Comparison of ENCODE assay signal across 22 cellular contexts in genomic region chr12:68853396-68854077, GRCh38.
"Had no signal": no experiment of that assay in that cellular context is flagged by ENCODE, and none has a peak within 500 bp of the region (broad histone marks: within the 10 kb centered on the region; RNA-seq: fewer than 3 reads in every experiment).

No MANE protein-coding gene starts in this region.

- H3K27ac ChIP-seq: colonic mucosa, foreskin keratinocyte, hepatocyte, neural progenitor cell, parathyroid adenoma, psoas muscle, tibial artery, upper lobe of left lung, uterus had no signal

- H3K4me3 ChIP-seq: colonic mucosa, hepatocyte, lung, neural progenitor cell, psoas muscle, tibial artery, upper lobe of left lung, uterus had no signal

- H3K36me3 Mint-ChIP-seq: natural killer cell treated with Interleukin-12 subunit alpha and Interleukin-12 subunit beta and Interleukin-15 and Interleukin-18, amount 100 ng/mL, for 72 hours; neural progenitor cell had no signal

- H3K4me1 ChIP-seq: colonic mucosa, foreskin keratinocyte, neural progenitor cell, parathyroid adenoma, psoas muscle, tibial artery, upper lobe of left lung, uterus had no signal

- DNase-seq: colonic mucosa; dermis blood vessel endothelial cell; erythroblast; foreskin keratinocyte; kidney; left cardiac atrium; left ventricle myocardium superior; mesenchymal stem cell; midbrain; occipital lobe; psoas muscle; retina; stimulated activated naive CD4-positive, alpha-beta T cell treated with Interleukin-2 at 50 U/mL for 16 hours; tibial artery; upper lobe of left lung; uterus had no signal

- FAIRE-seq: kidney had no signal

- H3K9me3 ChIP-seq: colonic mucosa, psoas muscle, tibial artery, upper lobe of left lung, uterus had no signal

- H3K27ac Mint-ChIP-seq: natural killer cell treated with Interleukin-12 subunit alpha and Interleukin-12 subunit beta and Interleukin-15 and Interleukin-18, amount 100 ng/mL, for 72 hours; neural progenitor cell had no signal

- H3K27me3 ChIP-seq: colonic mucosa, hepatocyte, neural progenitor cell, tibial artery, upper lobe of left lung, uterus had no signal

- H3K36me3 ChIP-seq: colonic mucosa, neural progenitor cell, uterus had no signal

- H3K9ac ChIP-seq: neural progenitor cell, parathyroid adenoma had no signal

- H2AFZ ChIP-seq: hepatocyte, neural progenitor cell, parathyroid adenoma had no signal

- H3K4me2 ChIP-seq: hepatocyte, neural progenitor cell had no signal

- ATAC-seq: foreskin keratinocyte; left cardiac atrium; left ventricle myocardium superior; natural killer cell treated with Interleukin-12 subunit alpha and Interleukin-12 subunit beta and Interleukin-15 and Interleukin-18, amount 100 ng/mL, for 72 hours; sciatic nerve had no signal

- H3K4me1 Mint-ChIP-seq: neural progenitor cell had no signal

- H3K9me3 Mint-ChIP-seq: natural killer cell treated with Interleukin-12 subunit alpha and Interleukin-12 subunit beta and Interleukin-15 and Interleukin-18, amount 100 ng/mL, for 72 hours; neural progenitor cell had no signal

- H3K4me3 Mint-ChIP-seq: natural killer cell treated with Interleukin-12 subunit alpha and Interleukin-12 subunit beta and Interleukin-15 and Interleukin-18, amount 100 ng/mL, for 72 hours; neural progenitor cell had no signal

- H3K79me2 ChIP-seq: hepatocyte, parathyroid adenoma had no signal
